ENCODE assay signal across 26 cellular contexts in the genomic region with DNA sequence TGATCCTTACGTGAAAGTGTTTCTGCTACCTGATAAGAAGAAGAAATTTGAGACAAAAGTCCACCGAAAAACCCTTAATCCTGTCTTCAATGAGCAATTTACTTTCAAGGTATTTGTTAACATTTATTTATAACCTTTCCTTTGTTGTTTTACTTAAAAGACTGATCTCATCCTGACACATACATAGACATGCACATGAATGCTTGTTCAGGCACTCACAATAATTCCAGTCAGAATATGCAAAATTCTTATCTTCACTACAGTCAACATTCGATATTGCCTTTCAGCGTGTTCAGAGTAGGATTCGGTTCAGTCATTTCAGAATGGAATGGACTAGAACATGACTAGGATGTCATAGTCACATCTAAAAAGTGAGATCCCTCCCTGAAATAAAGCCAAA.
DNase-seq lines count a peak whose midpoint lies in the region; ATAC-seq and TF ChIP-seq lines count a peak whose summit lies in the region.
"Had no signal": no experiment of that assay in that cellular context is flagged by ENCODE, and none has a peak within 500 bp of the region (broad histone marks: within the 10 kb centered on the region; RNA-seq: fewer than 3 reads in every experiment).

No MANE protein-coding gene starts in this region.

- H3K36me3 Mint-ChIP-seq in nephron progenitor cell (ENCODE audit: low read depth) = peaks cover 24% of the 10 kb centered on the region

- no peak overlapping the region for H3K4me3 ChIP-seq in adipocyte (ENCODE audit: low read length)
- H3K4me3 ChIP-seq: BLaER1 treated with 17β-estradiol and CSF1 and Interleukin-3, amounts not matched to agents 10 nM and 100 nM had no signal

- H3K4me3 Mint-ChIP-seq in nephron progenitor cell = no peak overlapping the region
- no peak overlapping the region for H3K4me3 Mint-ChIP-seq in stimulated activated naive CD8-positive, alpha-beta T cell treated with anti-CD3 and anti-CD28 coated beads, Interleukin-15, amount 100 ng/mL, for 72 hours
- H3K4me3 Mint-ChIP-seq: CD4-positive, alpha-beta T cell had no signal

- ATAC-seq in stimulated activated naive CD8-positive, alpha-beta T cell treated with anti-CD3 and anti-CD28 coated beads, Interleukin-15, amount 100 ng/mL, for 72 hours = no peak
- ATAC-seq: Panc1 had no signal

- H3K27me3 Mint-ChIP-seq in nephron progenitor cell (ENCODE audit: low read depth, poor library complexity) = no peaks in the 10 kb centered on the region
- no peaks in the 10 kb centered on the region for H3K27me3 Mint-ChIP-seq in stimulated activated naive CD8-positive, alpha-beta T cell treated with anti-CD3 and anti-CD28 coated beads, Interleukin-15, amount 100 ng/mL, for 72 hours
- H3K27me3 Mint-ChIP-seq: CD4-positive, alpha-beta T cell had no signal

- peak overlapping the region; percentile 21 for H3K27ac Mint-ChIP-seq in nephron progenitor cell
- H3K27ac Mint-ChIP-seq in stimulated activated naive CD8-positive, alpha-beta T cell treated with anti-CD3 and anti-CD28 coated beads, Interleukin-15, amount 100 ng/mL, for 72 hours = no peak overlapping the region
- H3K27ac Mint-ChIP-seq: CD4-positive, alpha-beta T cell had no signal

- no peak for TF ChIP-seq CTCF in nephron progenitor cell (IDR thresholded peaks at IDR 0.05)

- no peaks in the 10 kb centered on the region for H3K36me3 ChIP-seq in adipocyte (ENCODE audit: control insufficient read depth, insufficient read depth, low read length, severe bottlenecking)

- peak; percentile 13 for DNase-seq in Ammon's horn (ENCODE audit: low spot score)
- peak; percentile 51 for DNase-seq in LHCN-M2 (ENCODE audit: low read depth)
- DNase-seq in adipocyte (ENCODE audit: low read depth) = peak; percentile 7
- no peak for DNase-seq in nephron progenitor cell
- no peak for DNase-seq in stimulated activated naive CD8-positive, alpha-beta T cell treated with anti-CD3 and anti-CD28 coated beads, Interleukin-15, amount 100 ng/mL, for 72 hours
- no peak for DNase-seq in OCI-M1 (lab: John Stamatoyannopoulos, UW)
- DNase-seq in DMS153 treated with DMSO at 0.1 percent for 48 hours (lab: John Stamatoyannopoulos, UW; ENCODE audit: unreplicated experiment) = no peak
- DNase-seq: 8988T; CD4-positive, alpha-beta T cell; DMS79; EL; GF-D8; HCEC 1CT; Karpas-422; NCI-H1092 treated with DMSO at 0.1 percent for 48 hours; NCI-H1436; NCI-H187; NCI-H2171 treated with DMSO at 0.1 percent for 48 hours; NCI-H345; NCI-H510A treated with DMSO at 0.1 percent for 48 hours; NCI-H82; NK-92 treated with Interleukin-12 subunit alpha and Interleukin-12 subunit beta, amount 100 ng/mL, for 24 hours; SHP77 treated with DMSO at 0.1 percent for 48 hours; SW 1271 had no signal

- peaks cover 27% of the 10 kb centered on the region for H3K4me1 ChIP-seq in adipocyte (ENCODE audit: control insufficient read depth, insufficient read depth, low read length)
- H3K4me1 ChIP-seq: BLaER1 treated with 17β-estradiol and CSF1 and Interleukin-3, amounts not matched to agents 10 nM and 100 nM had no signal

- peak overlapping the region; percentile 21 for H3K9ac ChIP-seq in adipocyte (ENCODE audit: low read length)
- H3K9ac ChIP-seq: BLaER1 treated with 17β-estradiol and CSF1 and Interleukin-3, amounts not matched to agents 10 nM and 100 nM had no signal

- H3K9me3 Mint-ChIP-seq in nephron progenitor cell = no peaks in the 10 kb centered on the region
- H3K9me3 Mint-ChIP-seq in stimulated activated naive CD8-positive, alpha-beta T cell treated with anti-CD3 and anti-CD28 coated beads, Interleukin-15, amount 100 ng/mL, for 72 hours = no peaks in the 10 kb centered on the region

- H3K9me3 ChIP-seq in adipocyte (ENCODE audit: control insufficient read depth, low read length) = no peaks in the 10 kb centered on the region
- H3K9me3 ChIP-seq: BLaER1 treated with 17β-estradiol and CSF1 and Interleukin-3, amounts not matched to agents 10 nM and 100 nM had no signal

- H3K27me3 ChIP-seq in adipocyte (replicated peaks; ENCODE audit: control insufficient read depth, insufficient read depth, low read length) = no peaks in the 10 kb centered on the region
- H3K27me3 ChIP-seq: BLaER1 treated with 17β-estradiol and CSF1 and Interleukin-3, amounts not matched to agents 10 nM and 100 nM had no signal

- peaks cover 23% of the 10 kb centered on the region for H3K4me1 Mint-ChIP-seq in nephron progenitor cell
- H3K4me1 Mint-ChIP-seq in stimulated activated naive CD8-positive, alpha-beta T cell treated with anti-CD3 and anti-CD28 coated beads, Interleukin-15, amount 100 ng/mL, for 72 hours = no peaks in the 10 kb centered on the region

Comparison
In these comparisons a context has a peak if more than half of its experiments do, and no peak if none do; other contexts are left out.
1. DNase-seq: peak in Ammon's horn (single experiment), LHCN-M2 (single experiment) and adipocyte (single experiment); none in nephron progenitor cell (single experiment), stimulated activated naive CD8-positive, alpha-beta T cell treated with anti-CD3 and anti-CD28 coated beads, Interleukin-15, amount 100 ng/mL, for 72 hours (0 of 2), OCI-M1 (single experiment) and DMS153 treated with DMSO at 0.1 percent for 48 hours (single experiment).